Comparison of ENCODE assay signal across 18 cellular contexts in genomic region chrX:21837056-21837455, GRCh38. TPM values are rescaled to one million over a fixed set of nuclear protein-coding genes. Genes with fewer than 3 reads are reported as not detected.
DNase-seq lines count a peak whose midpoint lies in the region; ATAC-seq and TF ChIP-seq lines count a peak whose summit lies in the region.
"Had no signal": no experiment of that assay in that cellular context is flagged by ENCODE, and none has a peak within 500 bp of the region (broad histone marks: within the 10 kb centered on the region; RNA-seq: fewer than 3 reads in every experiment).

No MANE protein-coding gene starts in this region.

- H3K9me2 ChIP-seq in SK-N-SH, result no peaks in the 10 kb centered on the region

- peak overlapping the region; percentile 38; the same call in 1 of the 2 replicates for H2AFZ ChIP-seq in SK-N-SH (ENCODE audit: low read depth)

- no peak overlapping the region for H3K4me3 ChIP-seq in SK-N-SH (ENCODE audit: low read depth in 2 of 2, low read length in 1 of 2)
- H3K4me3 ChIP-seq: MG63, Peyer's patch had no signal

- CTCF ChIA-PET in SK-N-SH (lab: Yijun Ruan, JAX), result interaction anchor here (0.6 kb wide), 1 partner anchor 10 kb away, joined by 4 read pairs; no protein-coding TSS in a partner anchor

- no peaks in the 10 kb centered on the region; a peak in 2 of 4 replicates for H3K4me1 ChIP-seq in SK-N-SH (ENCODE audit: control insufficient read depth in 1 of 2, insufficient read depth in 2 of 2, low read depth in 1 of 2, low read length in 1 of 2)
- H3K4me1 ChIP-seq: Peyer's patch had no signal

- H3K79me2 ChIP-seq in SK-N-SH (ENCODE audit: insufficient read depth), result peaks cover 27% of the 10 kb centered on the region

- H3K9me3 ChIP-seq in SK-N-SH, result no peaks in the 10 kb centered on the region
- H3K9me3 ChIP-seq: MG63, Peyer's patch had no signal

- DNase-seq in SK-N-SH (no peak), cerebellar cortex (ENCODE audit: low spot score) (peak; percentile 59), medulla oblongata (ENCODE audit: extremely low spot score) (peak; percentile 14), iPS-NIHi7 (ENCODE audit: extremely low spot score) (no peak), hippocampal formation (lab: John Stamatoyannopoulos, UW) (no peak)
- DNase-seq: DMS153, EL, KG1, MG63, NCI-H2029 treated with DMSO at 0.1 percent for 48 hours, NCI-H2227 treated with DMSO at 0.1 percent for 48 hours, NCI-H524 treated with DMSO at 0.1 percent for 48 hours, Peyer's patch, Right ventricle myocardium superior had no signal

- no peak for TF ChIP-seq EP300 in SK-N-SH (IDR thresholded peaks at IDR 0.05; ENCODE audit: borderline replicate concordance in 1 of 2, low read depth in 1 of 2, low read length in 1 of 2)

- no peak overlapping the region for H3K9ac ChIP-seq in SK-N-SH

- H3K27ac ChIP-seq in SK-N-SH (ENCODE audit: low read depth in 2 of 2, low read length in 1 of 2), result no peak overlapping the region
- H3K27ac ChIP-seq: C4-2B, Peyer's patch had no signal

- no peaks in the 10 kb centered on the region for H3K36me3 ChIP-seq in SK-N-SH (replicated peaks in 1 of 2; ENCODE audit: control insufficient read depth in 1 of 2, insufficient read depth in 2 of 2, low read length in 1 of 2)
- H3K36me3 ChIP-seq: MG63, Peyer's patch had no signal

- peaks cover 7% of the 10 kb centered on the region; the same call in 1 of the 2 replicates for H3K27me3 ChIP-seq in SK-N-SH (ENCODE audit: insufficient read depth)
- H3K27me3 ChIP-seq: MG63, Peyer's patch had no signal

- ATAC-seq in SK-N-SH treated with all-trans-retinoic acid at 6 μM for 48 hours, result no peak
- no peak for ATAC-seq in HG02973 (IDR thresholded peaks at IDR 0.05; ENCODE audit: unreplicated experiment)
- no peak for ATAC-seq in HG02588 (IDR thresholded peaks at IDR 0.05; ENCODE audit: unreplicated experiment)

- WGBS in SK-N-SH (ENCODE audit: low lambda C conversion rate), result 34% methylated on average over 2 of the region's 2 CpGs

- no peak for TF ChIP-seq RAD21 in SK-N-SH (IDR thresholded peaks at IDR 0.05; ENCODE audit: low read length)

- TF ChIP-seq CTCF in SK-N-SH (IDR thresholded peaks at IDR 0.05), result no peak

- H3F3A ChIP-seq in SK-N-SH (replicated peaks; ENCODE audit: insufficient read depth), result peaks cover 4% of the 10 kb centered on the region

- H3K4me2 ChIP-seq in SK-N-SH, result no peak overlapping the region

- POLR2A ChIA-PET in SK-N-SH (lab: Yijun Ruan, JAX), result no interaction called here

- no peaks in the 10 kb centered on the region for H4K20me1 ChIP-seq in SK-N-SH (ENCODE audit: insufficient read depth)

TF ChIP-seq in SK-N-SH, 30 proteins besides CTCF, POLR2A, EP300 and RAD21 (continues in another document):
- TF ChIP-seq JUND (IDR thresholded peaks at IDR 0.05), result no peak
- TF ChIP-seq REST (IDR thresholded peaks at IDR 0.05; ENCODE audit: low read depth, low read length), result no peak
- no peak for TF ChIP-seq MAX (IDR thresholded peaks at IDR 0.05; ENCODE audit: low read depth)
- TF ChIP-seq RFX5 (IDR thresholded peaks at IDR 0.05; ENCODE audit: low read length), result no peak
- TF ChIP-seq USF2 (IDR thresholded peaks at IDR 0.05; ENCODE audit: borderline replicate concordance, low read depth, low read length), result no peak
- TF ChIP-seq SIN3A (IDR thresholded peaks at IDR 0.05; ENCODE audit: borderline replicate concordance, low read depth, low read length), result no peak
- TF ChIP-seq TAF1 (IDR thresholded peaks at IDR 0.05; ENCODE audit: borderline replicate concordance, low read depth, low read length), result no peak
- TF ChIP-seq EZH2phosphoT487 (IDR thresholded peaks at IDR 0.05; ENCODE audit: borderline replicate concordance, low read depth), result no peak

TF ChIP-seq in SK-N-SH treated with all-trans-retinoic acid at 6 μM for 48 hours, 23 proteins besides CTCF, POLR2A, EP300 and RAD21:
- TF ChIP-seq ZFP30 (CRISPR knock-in tag; IDR thresholded peaks at IDR 0.05), result no peak
- no peak for TF ChIP-seq GLIS3 (CRISPR knock-in tag; IDR thresholded peaks at IDR 0.05)
- TF ChIP-seq TCF4 (CRISPR knock-in tag; IDR thresholded peaks at IDR 0.05; ENCODE audit: borderline replicate concordance), result no peak
- TF ChIP-seq CSDC2 (CRISPR knock-in tag; IDR thresholded peaks at IDR 0.05), result no peak
- TF ChIP-seq ZC3H10 (CRISPR knock-in tag; IDR thresholded peaks at IDR 0.05), result no peak
- no peak for TF ChIP-seq ESRRG (CRISPR knock-in tag; IDR thresholded peaks at IDR 0.05)
- TF ChIP-seq POU6F1 (CRISPR knock-in tag; IDR thresholded peaks at IDR 0.05; ENCODE audit: borderline replicate concordance, low read depth), result no peak
- TF ChIP-seq ZNF8 (CRISPR knock-in tag; IDR thresholded peaks at IDR 0.05), result no peak
- TF ChIP-seq CREB5 (CRISPR knock-in tag; IDR thresholded peaks at IDR 0.05; ENCODE audit: low read depth), result no peak
- no peak for TF ChIP-seq PATZ1 (CRISPR knock-in tag; IDR thresholded peaks at IDR 0.05; ENCODE audit: borderline replicate concordance)
- no peak for TF ChIP-seq SNAI2 (CRISPR knock-in tag; IDR thresholded peaks at IDR 0.05)
- TF ChIP-seq PPARA (CRISPR knock-in tag; IDR thresholded peaks at IDR 0.05; ENCODE audit: borderline replicate concordance), result no peak
- TF ChIP-seq BACH2 (CRISPR knock-in tag; IDR thresholded peaks at IDR 0.05; ENCODE audit: borderline replicate concordance), result no peak

RNA-seq across cellular contexts. Expression of gene MBTPS2, which starts 2.4 kb away (rescaled TPM):
- 21.6 and 24.8 TPM in 2 replicates for polyA plus RNA-seq in SK-N-SH (2012; rRNA removed)
- polyA plus RNA-seq in SK-N-SH (2012; cell fraction: cytosol; rRNA removed), result 25.7 and 25.8 TPM in 2 replicates
- 7.2 and 15.9 TPM in 2 replicates for polyA plus RNA-seq in SK-N-SH (2012; cell fraction: nucleus; rRNA removed)

RNA-seq across cellular contexts. Expression of gene YY2, which starts 18.7 kb away (rescaled TPM):
- 2.3 and 2.8 TPM in 2 replicates for polyA plus RNA-seq in SK-N-SH (2012; rRNA removed)
- polyA plus RNA-seq in SK-N-SH (2012; cell fraction: cytosol; rRNA removed), result 2.8 and 3.0 TPM in 2 replicates
- polyA plus RNA-seq in SK-N-SH (2012; cell fraction: nucleus; rRNA removed), result 5.1 and 5.7 TPM in 2 replicates

Comparison
In these comparisons a context has a peak if more than half of its experiments do, and no peak if none do; other contexts are left out.
1. DNase-seq: peak in cerebellar cortex (single experiment) and medulla oblongata (single experiment); none in SK-N-SH (single experiment), iPS-NIHi7 (single experiment) and hippocampal formation (0 of 2).